ENCODE assay signal across 12 cellular contexts in the genomic region with DNA sequence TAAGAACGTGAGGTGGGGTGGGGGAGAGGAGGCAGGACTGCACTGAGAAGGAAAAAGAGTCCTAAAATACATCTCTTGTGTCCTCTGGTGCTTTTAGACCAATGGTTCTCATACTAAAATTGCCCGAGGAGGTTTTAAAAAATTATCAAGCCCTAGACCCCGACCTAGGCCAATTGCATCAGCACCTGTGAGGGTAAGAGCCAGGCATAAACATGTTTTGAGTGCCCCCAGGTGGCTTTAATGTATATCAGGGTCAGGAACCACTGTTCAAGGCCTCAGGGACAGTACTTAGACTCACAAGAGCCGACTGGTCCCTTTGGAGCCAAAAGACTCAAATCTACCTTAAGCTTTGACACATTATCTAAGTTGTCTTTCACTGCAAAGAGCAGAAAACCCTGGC. TPM values are rescaled to one million over a fixed set of nuclear protein-coding genes. Genes with fewer than 3 reads are reported as not detected.
DNase-seq lines count a peak whose midpoint lies in the region; ATAC-seq and TF ChIP-seq lines count a peak whose summit lies in the region.
"Had no signal": no experiment of that assay in that cellular context is flagged by ENCODE, and none has a peak within 500 bp of the region (broad histone marks: within the 10 kb centered on the region; RNA-seq: fewer than 3 reads in every experiment).

No MANE protein-coding gene starts in this region.

- WGBS in right lobe of liver (ENCODE audit: insufficient coverage, low coverage, low lambda C conversion rate, missing lambda C conversion rate), result 40% methylated on average over 4 of the region's 4 CpGs

- peak overlapping the region; percentile 61 for H3K27ac Mint-ChIP-seq in GM23338
- no peak overlapping the region for H3K27ac Mint-ChIP-seq in CD8-positive, alpha-beta T cell
- H3K27ac Mint-ChIP-seq: T-helper 17 cell had no signal

- no peaks in the 10 kb centered on the region for H3K9me3 ChIP-seq in right lobe of liver
- H3K9me3 ChIP-seq in CD8-positive, alpha-beta T cell (ENCODE audit: low read length), result no peaks in the 10 kb centered on the region
- H3K9me3 ChIP-seq: sigmoid colon had no signal

- no peak overlapping the region for H3K27ac ChIP-seq in GM23338 (ENCODE audit: low read depth)
- H3K27ac ChIP-seq in right lobe of liver, result no peak overlapping the region
- no peak overlapping the region for H3K27ac ChIP-seq in CD8-positive, alpha-beta T cell (ENCODE audit: low read depth, low read length)
- H3K27ac ChIP-seq: sigmoid colon had no signal

- H3K27me3 ChIP-seq in GM23338 (ENCODE audit: insufficient read depth) (no peaks in the 10 kb centered on the region), right lobe of liver (no peaks in the 10 kb centered on the region)
- no peaks in the 10 kb centered on the region for H3K27me3 ChIP-seq in CD8-positive, alpha-beta T cell (ENCODE audit: insufficient read depth, low read length)
- H3K27me3 ChIP-seq: sigmoid colon had no signal

- no peak for TF ChIP-seq POLR2A in NB4 (IDR thresholded peaks at IDR 0.05; ENCODE audit: extremely low read depth, insufficient read length)
- TF ChIP-seq POLR2A in right lobe of liver (IDR thresholded peaks at IDR 0.05), result no peak

- no peak overlapping the region for H3K4me2 ChIP-seq in GM23338

- peaks cover under 1% of the 10 kb centered on the region; the same call in 1 of the 2 replicates for H3K4me1 ChIP-seq in GM23338 (ENCODE audit: insufficient read depth)
- no peaks in the 10 kb centered on the region for H3K4me1 ChIP-seq in right lobe of liver
- H3K4me1 ChIP-seq in CD8-positive, alpha-beta T cell (ENCODE audit: insufficient read depth, low read length), result no peaks in the 10 kb centered on the region
- H3K4me1 ChIP-seq: sigmoid colon had no signal

- H3K36me3 ChIP-seq in GM23338 (ENCODE audit: insufficient read depth) (no peaks in the 10 kb centered on the region), right lobe of liver (no peaks in the 10 kb centered on the region)
- H3K36me3 ChIP-seq in CD8-positive, alpha-beta T cell (ENCODE audit: insufficient read depth, low read length), result no peaks in the 10 kb centered on the region
- H3K36me3 ChIP-seq: sigmoid colon had no signal

- H3K4me3 ChIP-seq in GM23338 (no peak overlapping the region), NB4 (ENCODE audit: low read depth, low read length) (no peak overlapping the region), right lobe of liver (no peak overlapping the region)
- no peak overlapping the region for H3K4me3 ChIP-seq in CD8-positive, alpha-beta T cell (ENCODE audit: low read depth, low read length)
- H3K4me3 ChIP-seq: sigmoid colon had no signal

- POLR2A ChIA-PET in CD8-positive, alpha-beta T cell (lab: Charles Lee), result no interaction called here

- peaks cover 2% of the 10 kb centered on the region for H3K27me3 Mint-ChIP-seq in GM23338 (ENCODE audit: insufficient read depth, low read depth, poor library complexity)
- H3K27me3 Mint-ChIP-seq in CD8-positive, alpha-beta T cell (ENCODE audit: low read depth), result peaks cover 2% of the 10 kb centered on the region
- H3K27me3 Mint-ChIP-seq: central memory CD8-positive, alpha-beta T cell had no signal

- no peaks in the 10 kb centered on the region for H3K9me2 ChIP-seq in GM23338 (ENCODE audit: insufficient read depth)

- H3K36me3 Mint-ChIP-seq in GM23338 (ENCODE audit: low read depth), result no peaks in the 10 kb centered on the region
- no peaks in the 10 kb centered on the region for H3K36me3 Mint-ChIP-seq in CD8-positive, alpha-beta T cell

- H3K4me1 Mint-ChIP-seq in GM23338, result peaks cover 7% of the 10 kb centered on the region; the same call in 2 of the 3 replicates
- H3K4me1 Mint-ChIP-seq in CD8-positive, alpha-beta T cell (ENCODE audit: low read depth), result no peaks in the 10 kb centered on the region
- H3K4me1 Mint-ChIP-seq: central memory CD8-positive, alpha-beta T cell; T-helper 17 cell had no signal

- TF ChIP-seq CTCF in GM23338 (conservative IDR thresholded peaks at IDR 0.05; ENCODE audit: low read depth in 2 of 2) (peak; percentile 63 to 84), NB4 (IDR thresholded peaks at IDR 0.05; ENCODE audit: low read depth, low read length) (no peak), right lobe of liver (IDR thresholded peaks at IDR 0.05) (peak in 1 of 4 donors; percentile 21)
- no peak for TF ChIP-seq CTCF in CD8-positive, alpha-beta T cell (IDR thresholded peaks at IDR 0.05)

- no peaks in the 10 kb centered on the region for H4K20me1 ChIP-seq in GM23338 (replicated peaks; ENCODE audit: insufficient read depth)

- no peaks in the 10 kb centered on the region for H3K9me3 Mint-ChIP-seq in GM23338
- no peaks in the 10 kb centered on the region for H3K9me3 Mint-ChIP-seq in CD8-positive, alpha-beta T cell
- H3K9me3 Mint-ChIP-seq: central memory CD8-positive, alpha-beta T cell had no signal

- ATAC-seq in GM23338 (peak; percentile 99), right lobe of liver (peak; percentile 45 to 63 (median 60))
- no peak for ATAC-seq in CD8-positive, alpha-beta T cell
- ATAC-seq: T-helper 17 cell had no signal

- DNase-seq in GM23338 (ENCODE audit: low spot score), result peak; percentile 86
- DNase-seq in NB4 (ENCODE audit: low read depth), result peak; percentile 16
- peak; percentile 21 for DNase-seq in SHP77 treated with DMSO at 0.1 percent for 48 hours (lab: John Stamatoyannopoulos, UW)
- DNase-seq in right lobe of liver, result no peak
- no peak for DNase-seq in CD8-positive, alpha-beta T cell
- no peak for DNase-seq in globus pallidus (ENCODE audit: low spot score)
- DNase-seq in midbrain (lab: John Stamatoyannopoulos, UW), result no peak
- DNase-seq: activated naive CD4-positive, alpha-beta T cell treated with anti-CD3 and anti-CD28 coated beads, Interleukin-2, amount 50 U/mL, for 16 hours; islet precursor cell; sigmoid colon; T-helper 17 cell had no signal

- intact Hi-C loops in right lobe of liver (cut with DNase I), result no loop called here
- intact Hi-C loops in CD8-positive, alpha-beta T cell (cut with DNase I, micrococcal nuclease), result no loop called here

- H3F3A ChIP-seq in GM23338 (replicated peaks; ENCODE audit: low read depth), result no peaks in the 10 kb centered on the region

- H3K4me3 Mint-ChIP-seq in GM23338, result no peak overlapping the region
- no peak overlapping the region for H3K4me3 Mint-ChIP-seq in CD8-positive, alpha-beta T cell
- H3K4me3 Mint-ChIP-seq: central memory CD8-positive, alpha-beta T cell; T-helper 17 cell had no signal

- CTCF ChIA-PET in CD8-positive, alpha-beta T cell (lab: Charles Lee), result no interaction called here

- H2AFZ ChIP-seq in GM23338, result peak overlapping the region; percentile 99

- H3K79me2 ChIP-seq in GM23338 (replicated peaks; ENCODE audit: insufficient read depth), result no peaks in the 10 kb centered on the region

TF ChIP-seq in GM23338, 12 proteins besides CTCF, POLR2A, EP300 and RAD21 (continues in another document):
- TF ChIP-seq POLR2AphosphoS5 (IDR thresholded peaks at IDR 0.05; ENCODE audit: low read depth), result no peak
- no peak for TF ChIP-seq CREB1 (CRISPR knock-in tag; IDR thresholded peaks at IDR 0.05; ENCODE audit: low read depth)
- no peak for TF ChIP-seq STAT1 (IDR thresholded peaks at IDR 0.05; ENCODE audit: unreplicated experiment)

RNA-seq across cellular contexts. Expression of gene TMEM150C, which starts 37.5 kb away (rescaled TPM):
- total RNA-seq in GM23338 (2014; rRNA removed; shearing (Covaris generic)), result 1.9 and 4.0 TPM in 2 replicates
- 1.5 and 1.7 TPM in 2 replicates for polyA plus RNA-seq in GM23338 (2016; fragmentation: Nextera tagmentation; extraction: Ambion mirVana)
- total RNA-seq in right lobe of liver, result 10 to 100 TPM in 1 of 6 experiments, 1 to 10 TPM in 5; 3.5 to 11.8 (median 6.8) TPM
- not detected for total RNA-seq in CD8-positive, alpha-beta T cell

Comparison
In these comparisons a context has a peak if more than half of its experiments do, and no peak if none do; other contexts are left out.
1. DNase-seq: peak in GM23338 (single experiment), NB4 (single experiment) and SHP77 treated with DMSO at 0.1 percent for 48 hours (single experiment); none in right lobe of liver (0 of 3), CD8-positive, alpha-beta T cell (0 of 7), globus pallidus (single experiment) and midbrain (single experiment).
2. CTCF ChIP-seq: peak in GM23338 (2 of 2); none in NB4 (single experiment) and CD8-positive, alpha-beta T cell (single experiment).